ENCODE assay signal across 9 cellular contexts in genomic region chr15:34336947-34337556, GRCh38. TPM values are rescaled to one million over a fixed set of nuclear protein-coding genes. Genes with fewer than 3 reads are reported as not detected.
DNase-seq lines count a peak whose midpoint lies in the region; ATAC-seq and TF ChIP-seq lines count a peak whose summit lies in the region.
"Had no signal": no experiment of that assay in that cellular context is flagged by ENCODE, and none has a peak within 500 bp of the region (broad histone marks: within the 10 kb centered on the region; RNA-seq: fewer than 3 reads in every experiment).

No MANE protein-coding gene starts in this region.

- peaks cover 25 to 36% of the 10 kb centered on the region in 2 donors for H3K36me3 Mint-ChIP-seq in CD14-positive monocyte

- H3K9me3 Mint-ChIP-seq in CD14-positive monocyte: peaks cover 0 to 3% (median 0%) of the 10 kb centered on the region in 7 donors

- H3K27me3 Mint-ChIP-seq in CD14-positive monocyte (ENCODE audit: low read depth in 3 of 3): peaks cover 0 to 2% (median 0%) of the 10 kb centered on the region in 3 donors

- H3K27ac ChIP-seq in KOPT-K1 (ENCODE audit: low read depth, low read length, poor library complexity, severe bottlenecking) (peak overlapping the region; percentile 95), sigmoid colon (peak overlapping the region; percentile 89 to 91 (median 90))

- H3K4me1 ChIP-seq in sigmoid colon: peaks cover 0 to 44% (median 27%) of the 10 kb centered on the region in 4 donors

- no peaks in the 10 kb centered on the region for H3K27me3 ChIP-seq in sigmoid colon

- H3K4me1 Mint-ChIP-seq in CD14-positive monocyte: peaks cover 53% of the 10 kb centered on the region

- H3K9me3 ChIP-seq in KOPT-K1 (ENCODE audit: insufficient read depth, low read length, poor library complexity, severe bottlenecking): no peaks in the 10 kb centered on the region
- H3K9me3 ChIP-seq in sigmoid colon: no peaks in the 10 kb centered on the region

- peak overlapping the region; percentile 93 to 98 for H3K4me3 Mint-ChIP-seq in CD14-positive monocyte

- peaks cover 36% of the 10 kb centered on the region for H3K36me3 ChIP-seq in KOPT-K1 (ENCODE audit: insufficient read depth, low read length)
- H3K36me3 ChIP-seq in sigmoid colon: peaks cover 0 to 22% (median 8%) of the 10 kb centered on the region in 4 donors

- TF ChIP-seq CTCF in CD14-positive monocyte (IDR thresholded peaks at IDR 0.05) (no peak), sigmoid colon (IDR thresholded peaks at IDR 0.05) (no peak)

- no peak for TF ChIP-seq EP300 in sigmoid colon (IDR thresholded peaks at IDR 0.05)

- peak; percentile 1 for ATAC-seq in GM19467 (IDR thresholded peaks at IDR 0.05; ENCODE audit: unreplicated experiment)
- peak; percentile 20 to 35 for ATAC-seq in left cardiac atrium

- TF ChIP-seq POLR2A in sigmoid colon (IDR thresholded peaks at IDR 0.05): no peak

- 1 to 2% methylated on average over 26 of the region's 26 CpGs for WGBS in sigmoid colon, 2 donors

- DNase-seq in CD14-positive monocyte (ENCODE audit: low spot score) (no peak), left cardiac atrium (no peak), sigmoid colon (peak; percentile 73), kidney glomerular epithelial cell (lab: John Stamatoyannopoulos, UW) (no peak), NCI-H187 (lab: John Stamatoyannopoulos, UW) (no peak)
- peak; percentile 76 for DNase-seq in activated effector memory CD4-positive, alpha-beta T cell treated with anti-CD3 and anti-CD28 coated beads, Interleukin-2, amount 50 U/mL, for 16 hours

- intact Hi-C loops in CD14-positive monocyte (cut with micrococcal nuclease) (loop anchor here (5.0 to 10.0 kb wide), 4 partner anchors 112 to 648 kb away; partner anchors contain the start of genes EMC4 (in 1 of the 2), EMC7 (in 1 of the 2), PGBD4 (in 1 of the 2) and ZNF770 (in 1 of the 2)), left cardiac atrium (cut with DNase I) (no loop called here), sigmoid colon (cut with DNase I) (loop anchor here (5.0 to 10.0 kb wide), 2 partner anchors 110 to 1208 kb away; partner anchors contain the start of genes DPH6 and EMC4)

- peak overlapping the region; percentile 93 to 96 (median 94) for H3K4me3 ChIP-seq in sigmoid colon

- peak overlapping the region; percentile 94 to 99 (median 97) for H3K27ac Mint-ChIP-seq in CD14-positive monocyte

RNA-seq across cellular contexts. Expression of gene SLC12A6, which starts 0.5 kb away (rescaled TPM):
- polyA plus RNA-seq in CD14-positive monocyte (1 to 10 TPM; 5.4 to 8.0 TPM), sigmoid colon (10 to 100 TPM in 1 of 3 donors, 1 to 10 TPM in 2; 1.4 to 10.1 (median 2.4) TPM)
- total RNA-seq in left cardiac atrium (10 to 100 TPM; 16.0 to 19.6 TPM), sigmoid colon (10 to 100 TPM; 14.3 to 22.7 (median 20.0) TPM)

RNA-seq across cellular contexts. Expression of gene NOP10, which starts 5.9 kb away (rescaled TPM):
- polyA plus RNA-seq in CD14-positive monocyte (100 to 1,000 TPM; 586 to 677 TPM), sigmoid colon (100 to 1,000 TPM; 245 to 532 (median 425) TPM)
- total RNA-seq in left cardiac atrium (100 to 1,000 TPM; 109 to 117 TPM), sigmoid colon (100 to 1,000 TPM in 3 of 4 donors, 10 to 100 TPM in 1; 67.6 to 160 (median 118) TPM)

RNA-seq across cellular contexts. Expression of gene NUTM1, which starts 6.1 kb away (rescaled TPM):
- not detected for polyA plus RNA-seq in CD14-positive monocyte
- total RNA-seq in left cardiac atrium: not detected
- total RNA-seq in sigmoid colon: not detected
- under 1 TPM in 1 of 3 donors, not detected in 2; 0.01 TPM for polyA plus RNA-seq in sigmoid colon
- total RNA-seq: LHCN-M2 had no signal

RNA-seq across cellular contexts. Expression of gene LPCAT4, which starts 29.9 kb away (rescaled TPM):
- polyA plus RNA-seq in CD14-positive monocyte: 1 to 10 TPM; 3.3 to 4.2 TPM
- 10 to 100 TPM; 31.3 to 43.7 TPM for total RNA-seq in left cardiac atrium
- 10 to 100 TPM in 3 of 4 donors, 1 to 10 TPM in 1; 9.6 to 25.2 (median 15.6) TPM for total RNA-seq in sigmoid colon
- 100 to 1,000 TPM in 1 of 3 donors, 10 to 100 TPM in 2; 24.5 to 122 (median 26.4) TPM for polyA plus RNA-seq in sigmoid colon

Comparison
In these comparisons a context has a peak if more than half of its experiments do, and no peak if none do; other contexts are left out.
1. DNase-seq: peak in activated effector memory CD4-positive, alpha-beta T cell treated with anti-CD3 and anti-CD28 coated beads, Interleukin-2, amount 50 U/mL, for 16 hours (single experiment) and sigmoid colon (single experiment); none in CD14-positive monocyte (single experiment), left cardiac atrium (single experiment), kidney glomerular epithelial cell (single experiment) and NCI-H187 (0 of 2).
2. intact Hi-C loops: an anchor here in CD14-positive monocyte (5.0 to 10.0 kb wide) and sigmoid colon (5.0 to 10.0 kb wide); none called in left cardiac atrium.